In the genomic region with DNA sequence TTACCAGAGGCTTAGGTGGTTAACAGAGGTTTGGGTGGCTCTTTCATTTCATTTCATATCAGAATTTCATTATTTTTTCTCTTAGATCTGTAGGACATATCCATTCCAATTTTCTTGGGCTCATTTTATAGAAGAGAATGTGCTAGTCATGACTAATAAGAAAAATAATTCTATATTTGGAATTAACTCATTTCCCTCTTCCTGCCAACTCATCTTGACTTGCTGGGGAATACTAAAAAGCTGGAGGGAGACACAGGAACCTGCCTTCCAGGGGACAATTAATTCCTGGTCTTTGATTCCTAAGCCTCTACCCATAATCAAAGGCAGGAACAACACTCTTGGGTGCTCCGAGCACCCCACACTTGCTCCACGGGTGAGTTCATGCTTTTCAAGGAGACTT, we compare ENCODE assay signal across 2 cellular contexts.
A peak's percentile ranks its signal among the peaks of the same experiment; 100 is the strongest.
TF ChIP-seq lines count a peak whose summit lies in the region.

No MANE protein-coding gene starts in this region.

TF ChIP-seq in endothelial cell of umbilical vein, 7 proteins besides CTCF, POLR2A, EP300 and RAD21:
- TF ChIP-seq MYC (IDR thresholded peaks at IDR 0.05; ENCODE audit: low read depth, low read length): no peak
- no peak for TF ChIP-seq EZH2 (IDR thresholded peaks at IDR 0.05; ENCODE audit: borderline replicate concordance, low read depth, low read length, severe bottlenecking)
- TF ChIP-seq, protein P1, sequence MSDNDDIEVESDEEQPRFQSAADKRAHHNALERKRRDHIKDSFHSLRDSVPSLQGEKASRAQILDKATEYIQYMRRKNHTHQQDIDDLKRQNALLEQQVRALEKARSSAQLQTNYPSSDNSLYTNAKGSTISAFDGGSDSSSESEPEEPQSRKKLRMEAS (IDR thresholded peaks at IDR 0.05; ENCODE audit: insufficient read depth, insufficient read length): no peak
- no peak for TF ChIP-seq POLR2AphosphoS5 (IDR thresholded peaks at IDR 0.05; ENCODE audit: insufficient read depth, low read depth, low read length)
- peak; percentile 37 for TF ChIP-seq JUN (IDR thresholded peaks at IDR 0.05; ENCODE audit: borderline replicate concordance, insufficient read depth, insufficient read length, low read depth)
- TF ChIP-seq GATA2 (IDR thresholded peaks at IDR 0.05; ENCODE audit: insufficient read depth, insufficient read length, low read depth, low read length): no peak
- TF ChIP-seq FOS (IDR thresholded peaks at IDR 0.05; ENCODE audit: borderline replicate concordance, insufficient read depth, low read length): peak; percentile 91

TF ChIP-seq in WTC11, 78 proteins besides CTCF, POLR2A, EP300 and RAD21:
- no peak for TF ChIP-seq TEAD1 (CRISPR knock-in tag; IDR thresholded peaks at IDR 0.05)
